ENCODE assay signal across 8 cellular contexts in the genomic region with DNA sequence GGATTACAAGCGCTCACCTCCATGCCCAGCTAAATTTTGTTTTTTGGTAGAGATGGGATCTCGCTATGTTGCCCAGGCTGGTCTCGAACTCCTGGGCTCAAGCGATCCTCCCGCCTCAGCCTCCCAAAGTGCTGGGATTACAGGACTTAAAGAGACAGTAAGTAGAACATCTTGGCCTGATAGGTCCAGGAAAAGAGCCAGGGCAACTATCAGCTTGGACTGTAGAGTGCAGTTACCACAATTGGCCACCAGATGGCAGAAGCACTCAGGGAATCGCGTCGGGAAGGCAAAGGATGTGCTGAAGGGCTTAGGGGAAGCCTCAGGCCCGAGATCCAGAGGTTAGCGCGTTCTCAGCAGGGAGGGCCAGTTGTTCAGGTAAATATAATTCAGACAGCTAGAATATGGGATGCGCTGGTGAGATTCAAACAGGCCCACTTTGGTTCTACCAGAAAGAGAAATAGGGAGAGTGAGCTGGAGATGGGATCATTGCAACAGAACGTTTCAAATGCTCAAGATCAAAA. TPM values are rescaled to one million over a fixed set of nuclear protein-coding genes. Genes with fewer than 3 reads are reported as not detected.
A peak's percentile ranks its signal among the peaks of the same experiment; 100 is the strongest.
DNase-seq lines count a peak whose midpoint lies in the region; ATAC-seq and TF ChIP-seq lines count a peak whose summit lies in the region.

No MANE protein-coding gene starts in this region.

- intact Hi-C loops in left cardiac atrium (cut with DNase I) = loop anchor here (1.0 to 10.0 kb wide), 3 partner anchors 233 to 556 kb away; no protein-coding TSS in a partner anchor

- H3K4me1 ChIP-seq in GM23338 (ENCODE audit: insufficient read depth) (no peaks in the 10 kb centered on the region), MM.1S (ENCODE audit: low read length) (0 out of 2 replicates have a peak, but pooled peaks cover 7% of the 10 kb centered on the region)

- H3K9me3 Mint-ChIP-seq in GM23338 = no peaks in the 10 kb centered on the region
- H3K9me3 Mint-ChIP-seq in activated naive CD8-positive, alpha-beta T cell treated with anti-CD3 and anti-CD28 coated beads, Interleukin-2, amount 50 U/mL, for 24 hours = no peaks in the 10 kb centered on the region

- no peak overlapping the region for H3K9ac ChIP-seq in MM.1S (ENCODE audit: low read length)

- H3K27ac ChIP-seq in GM23338 (ENCODE audit: low read depth) = no peak overlapping the region
- no peak overlapping the region for H3K27ac ChIP-seq in MM.1S (ENCODE audit: low read length)

- H3K4me3 Mint-ChIP-seq in GM23338 = no peak overlapping the region
- H3K4me3 Mint-ChIP-seq in activated naive CD8-positive, alpha-beta T cell treated with anti-CD3 and anti-CD28 coated beads, Interleukin-2, amount 50 U/mL, for 24 hours = no peak overlapping the region

- peak overlapping the region; percentile 34 for H2AFZ ChIP-seq in GM23338
- H2AFZ ChIP-seq in MM.1S (ENCODE audit: low read length) = peak overlapping the region; percentile 70

- H3K9me2 ChIP-seq in GM23338 (ENCODE audit: insufficient read depth) (no peaks in the 10 kb centered on the region), MM.1S (replicated peaks; ENCODE audit: insufficient read depth, low read length) (no peaks in the 10 kb centered on the region)

- H3K27me3 ChIP-seq in GM23338 (ENCODE audit: insufficient read depth) (no peaks in the 10 kb centered on the region), MM.1S (replicated peaks; ENCODE audit: insufficient read depth, low read length) (no peaks in the 10 kb centered on the region)

- H3K79me2 ChIP-seq in GM23338 (replicated peaks; ENCODE audit: insufficient read depth) (no peaks in the 10 kb centered on the region), MM.1S (ENCODE audit: low read length) (no peaks in the 10 kb centered on the region)

- TF ChIP-seq CTCF in GM23338 (conservative IDR thresholded peaks at IDR 0.05; ENCODE audit: low read depth in 2 of 2) (peak; percentile 92 to 100), MM.1S (IDR thresholded peaks at IDR 0.05; ENCODE audit: low read length) (peak; percentile 89)

- no peaks in the 10 kb centered on the region for H4K20me1 ChIP-seq in GM23338 (replicated peaks; ENCODE audit: insufficient read depth)
- no peaks in the 10 kb centered on the region for H4K20me1 ChIP-seq in MM.1S (ENCODE audit: insufficient read depth, low read length)

- DNase-seq in GDM1 (lab: John Stamatoyannopoulos, UW) (peak; percentile 13), GM23338 (ENCODE audit: low spot score) (peak; percentile 91), MM.1S (peak; percentile 68), SW 1271 (lab: John Stamatoyannopoulos, UW) (peak; percentile 38 to 82), left cardiac atrium (peak; percentile 74), retina (peak; percentile 87)
- peak; percentile 72 for DNase-seq in activated naive CD8-positive, alpha-beta T cell treated with anti-CD3 and anti-CD28 coated beads, Interleukin-2, amount 50 U/mL, for 24 hours

- H3K4me3 ChIP-seq in GM23338 (no peak overlapping the region), MM.1S (ENCODE audit: low read length) (no peak overlapping the region)

- peaks cover 3% of the 10 kb centered on the region for H3K4me1 Mint-ChIP-seq in GM23338
- peaks cover 4% of the 10 kb centered on the region for H3K4me1 Mint-ChIP-seq in activated naive CD8-positive, alpha-beta T cell treated with anti-CD3 and anti-CD28 coated beads, Interleukin-2, amount 50 U/mL, for 24 hours

- ATAC-seq in GM23338 (peak; percentile 96), left cardiac atrium (peak; percentile 86 to 88), HG03457 (IDR thresholded peaks at IDR 0.05; ENCODE audit: unreplicated experiment) (no peak)
- peak; percentile 77 for ATAC-seq in activated naive CD8-positive, alpha-beta T cell treated with anti-CD3 and anti-CD28 coated beads, Interleukin-2, amount 50 U/mL, for 24 hours

- H3K36me3 ChIP-seq in GM23338 (ENCODE audit: insufficient read depth) (no peaks in the 10 kb centered on the region), MM.1S (replicated peaks; ENCODE audit: insufficient read depth, low read length) (no peaks in the 10 kb centered on the region)

- no peak overlapping the region for H3K4me2 ChIP-seq in GM23338
- H3K4me2 ChIP-seq in MM.1S (ENCODE audit: low read depth, low read length) = peak overlapping the region; percentile 52; the same call in 1 of the 2 replicates

- no peaks in the 10 kb centered on the region for H3K36me3 Mint-ChIP-seq in GM23338 (ENCODE audit: low read depth)
- no peaks in the 10 kb centered on the region for H3K36me3 Mint-ChIP-seq in activated naive CD8-positive, alpha-beta T cell treated with anti-CD3 and anti-CD28 coated beads, Interleukin-2, amount 50 U/mL, for 24 hours (ENCODE audit: low read depth)

- H3K27me3 Mint-ChIP-seq in GM23338 (ENCODE audit: insufficient read depth, low read depth, poor library complexity) = peaks cover 9% of the 10 kb centered on the region
- peaks cover 8% of the 10 kb centered on the region for H3K27me3 Mint-ChIP-seq in activated naive CD8-positive, alpha-beta T cell treated with anti-CD3 and anti-CD28 coated beads, Interleukin-2, amount 50 U/mL, for 24 hours

- no peak overlapping the region for H3K27ac Mint-ChIP-seq in GM23338
- no peak overlapping the region for H3K27ac Mint-ChIP-seq in activated naive CD8-positive, alpha-beta T cell treated with anti-CD3 and anti-CD28 coated beads, Interleukin-2, amount 50 U/mL, for 24 hours

- H3K9me3 ChIP-seq in MM.1S (replicated peaks; ENCODE audit: insufficient read depth, low read length) = no peaks in the 10 kb centered on the region

- H3F3A ChIP-seq in GM23338 (replicated peaks; ENCODE audit: low read depth) (no peaks in the 10 kb centered on the region), MM.1S (ENCODE audit: insufficient read depth, low read length) (no peaks in the 10 kb centered on the region)

TF ChIP-seq in GM23338, 12 proteins besides CTCF, POLR2A, EP300 and RAD21:
- TF ChIP-seq, protein P1, sequence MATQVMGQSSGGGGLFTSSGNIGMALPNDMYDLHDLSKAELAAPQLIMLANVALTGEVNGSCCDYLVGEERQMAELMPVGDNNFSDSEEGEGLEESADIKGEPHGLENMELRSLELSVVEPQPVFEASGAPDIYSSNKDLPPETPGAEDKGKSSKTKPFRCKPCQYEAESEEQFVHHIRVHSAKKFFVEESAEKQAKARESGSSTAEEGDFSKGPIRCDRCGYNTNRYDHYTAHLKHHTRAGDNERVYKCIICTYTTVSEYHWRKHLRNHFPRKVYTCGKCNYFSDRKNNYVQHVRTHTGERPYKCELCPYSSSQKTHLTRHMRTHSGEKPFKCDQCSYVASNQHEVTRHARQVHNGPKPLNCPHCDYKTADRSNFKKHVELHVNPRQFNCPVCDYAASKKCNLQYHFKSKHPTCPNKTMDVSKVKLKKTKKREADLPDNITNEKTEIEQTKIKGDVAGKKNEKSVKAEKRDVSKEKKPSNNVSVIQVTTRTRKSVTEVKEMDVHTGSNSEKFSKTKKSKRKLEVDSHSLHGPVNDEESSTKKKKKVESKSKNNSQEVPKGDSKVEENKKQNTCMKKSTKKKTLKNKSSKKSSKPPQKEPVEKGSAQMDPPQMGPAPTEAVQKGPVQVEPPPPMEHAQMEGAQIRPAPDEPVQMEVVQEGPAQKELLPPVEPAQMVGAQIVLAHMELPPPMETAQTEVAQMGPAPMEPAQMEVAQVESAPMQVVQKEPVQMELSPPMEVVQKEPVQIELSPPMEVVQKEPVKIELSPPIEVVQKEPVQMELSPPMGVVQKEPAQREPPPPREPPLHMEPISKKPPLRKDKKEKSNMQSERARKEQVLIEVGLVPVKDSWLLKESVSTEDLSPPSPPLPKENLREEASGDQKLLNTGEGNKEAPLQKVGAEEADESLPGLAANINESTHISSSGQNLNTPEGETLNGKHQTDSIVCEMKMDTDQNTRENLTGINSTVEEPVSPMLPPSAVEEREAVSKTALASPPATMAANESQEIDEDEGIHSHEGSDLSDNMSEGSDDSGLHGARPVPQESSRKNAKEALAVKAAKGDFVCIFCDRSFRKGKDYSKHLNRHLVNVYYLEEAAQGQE (IDR thresholded peaks at IDR 0.05; ENCODE audit: unreplicated experiment) = no peak
- TF ChIP-seq EZH2phosphoT487 (IDR thresholded peaks at IDR 0.05; ENCODE audit: unreplicated experiment) = no peak
- TF ChIP-seq ZNF331 (CRISPR knock-in tag; IDR thresholded peaks at IDR 0.05; ENCODE audit: low read depth) = no peak

RNA-seq across cellular contexts. Expression of gene C9orf57, which starts 21.5 kb away (rescaled TPM):
- total RNA-seq in GM23338 (2014; rRNA removed; shearing (Covaris generic)) = not detected in 2 replicates
- not detected in 2 replicates for polyA plus RNA-seq in GM23338 (2016; fragmentation: Nextera tagmentation; extraction: Ambion mirVana)
- total RNA-seq in left cardiac atrium = not detected

Comparison
In these comparisons a context has a peak if more than half of its experiments do, and no peak if none do; other contexts are left out.
1. DNase-seq: peak in every context shown above with its lines; median percentile 91 in GM23338; 87 in retina; 74 in left cardiac atrium; 72 in activated naive CD8-positive, alpha-beta T cell treated with anti-CD3 and anti-CD28 coated beads, Interleukin-2, amount 50 U/mL, for 24 hours; 68 in MM.1S; 60 in SW 1271; 13 in GDM1.